8 cellular contexts compared by ENCODE assay signal in the genomic region with DNA sequence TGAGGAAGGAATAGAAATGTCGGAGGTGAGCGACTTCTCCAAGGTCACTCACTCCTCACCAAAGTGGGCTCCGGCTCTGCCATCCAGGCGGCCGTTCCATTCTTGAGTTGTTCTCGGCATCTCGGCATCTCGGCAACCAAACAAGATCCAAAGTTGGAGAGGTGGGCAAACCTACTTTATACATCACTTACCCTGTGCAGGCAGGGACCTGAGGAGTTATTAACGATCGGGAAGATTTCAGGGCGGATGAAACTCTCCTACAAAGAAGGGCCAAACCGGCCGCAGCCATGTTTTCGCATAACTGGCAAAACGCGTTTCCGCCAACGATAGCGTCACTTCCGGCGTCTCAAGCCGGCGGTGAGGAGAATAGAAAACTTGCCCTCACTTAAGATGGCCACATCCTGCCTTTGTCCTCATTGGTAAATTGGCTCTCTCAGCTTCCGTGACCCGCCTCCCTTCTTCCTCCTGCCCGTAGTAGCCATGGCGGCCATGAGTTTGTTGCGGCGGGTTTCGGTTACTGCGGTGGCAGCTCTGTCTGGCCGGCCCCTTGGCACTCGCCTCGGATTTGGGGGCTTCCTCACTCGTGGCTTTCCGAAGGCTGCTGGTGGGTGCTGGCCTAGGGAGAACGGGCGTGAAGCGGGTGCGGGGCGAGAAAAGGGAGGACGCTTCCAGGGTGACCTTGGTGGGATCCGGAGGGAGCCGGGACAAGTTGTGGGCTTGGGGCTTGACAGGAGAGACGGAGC. TPM values are rescaled to one million over a fixed set of nuclear protein-coding genes. Genes with fewer than 3 reads are reported as not detected.
A peak's percentile ranks its signal among the peaks of the same experiment; 100 is the strongest.
DNase-seq lines count a peak whose midpoint lies in the region; ATAC-seq, FAIRE-seq and TF ChIP-seq lines count a peak whose summit lies in the region.

A gene (minus strand): TSS at position 303 of the 743 bp plus-strand sequence. CDS start 14 bp downstream, at position 289.
A gene (plus strand): TSS at position 459 of the 743 bp plus-strand sequence. CDS start 22 bp downstream, at position 481.

- peak within 1 kb of the TSS; percentile 97 for H3K27ac ChIP-seq in keratinocyte (ENCODE audit: control insufficient read depth, insufficient read depth, low read length)

- H3K9ac ChIP-seq in keratinocyte (ENCODE audit: control insufficient read depth, extremely low read depth, insufficient read depth, low read length), result peak within 1 kb of the TSS; percentile 93

- peak; percentile 88 for TF ChIP-seq POLR2A in GM19099 (IDR thresholded peaks at IDR 0.05; ENCODE audit: extremely low read depth, insufficient read length, low read depth)

- TF ChIP-seq CTCF in keratinocyte (optimal IDR thresholded peaks at IDR 0.05 in 1 of 3, IDR thresholded peaks at IDR 0.05 in 1 of 3, conservative IDR thresholded peaks at IDR 0.05 in 1 of 3; ENCODE audit: extremely low read depth in 1 of 3, insufficient read depth in 2 of 3, low read length in 3 of 3), result no peak

- H3K36me3 ChIP-seq in keratinocyte (ENCODE audit: control insufficient read depth in 2 of 2, extremely low read depth in 1 of 2, insufficient read depth in 2 of 2, low read length in 2 of 2), result peaks cover 4 to 23% of the 10 kb centered on the region in 2 experiments

- peak; percentile 97 for ATAC-seq in HG03432 (IDR thresholded peaks at IDR 0.05; ENCODE audit: unreplicated experiment)

- H3K9me3 ChIP-seq in keratinocyte (ENCODE audit: control insufficient read depth, low read depth, low read length), result no peaks in the 10 kb centered on the region

- DNase-seq in AG20443 (ENCODE audit: low spot score), result peak; percentile 97
- peak; percentile 92 for DNase-seq in NCI-H510A (lab: John Stamatoyannopoulos, UW)
- peak; percentile 88 for DNase-seq in activated CD4-positive, alpha-beta T cell treated with anti-CD3 and anti-CD28 coated beads for 1 hour
- DNase-seq in cerebellum (ENCODE audit: low spot score), result peak; percentile 97
- DNase-seq in keratinocyte (ENCODE audit: low read depth, low spot score), result peak; percentile 48
- DNase-seq in stimulated activated CD4-positive, alpha-beta T cell treated with anti-CD3 and anti-CD28 coated beads, Interleukin-15, amount 100 ng/mL, for 1 hour (ENCODE audit: low read depth in 1 of 2, low spot score in 1 of 2), result peak; percentile 74 to 81

- H3K4me2 ChIP-seq in keratinocyte (ENCODE audit: control insufficient read depth, extremely low read depth, insufficient read depth, low read depth, low read length), result peak within 1 kb of the TSS; percentile 91

- no peaks in the 10 kb centered on the region for H3K27me3 ChIP-seq in keratinocyte (ENCODE audit: control insufficient read depth, extremely low read depth, insufficient read depth, low read length)

- H3K9me1 ChIP-seq in keratinocyte (ENCODE audit: control insufficient read depth, extremely low read depth, insufficient read depth, low read length), result no peaks in the 10 kb centered on the region

- peak; percentile 83 for FAIRE-seq in keratinocyte (lab: Jason Lieb, UNC)

- H4K20me1 ChIP-seq in keratinocyte (ENCODE audit: control insufficient read depth, extremely low read depth, insufficient read depth, low read length), result no peaks in the 10 kb centered on the region

- dilution Hi-C loops in keratinocyte (cut with MboI; ENCODE audit: extremely low pct_ligation_motif_present, low sequenced_read_pairs), result no loop called here

- H3K79me2 ChIP-seq in keratinocyte (ENCODE audit: control insufficient read depth, insufficient read depth, low read length), result peaks cover 69% of the 10 kb centered on the region

- H3K4me1 ChIP-seq in keratinocyte (ENCODE audit: control insufficient read depth, extremely low read depth, insufficient read depth, low read length), result peaks cover 3% of the 10 kb centered on the region

- peak within 1 kb of the TSS; percentile 86 to 98 (median 96) for H3K4me3 ChIP-seq in keratinocyte (ENCODE audit: control insufficient read depth in 2 of 3, extremely low read depth in 1 of 3, insufficient read depth in 2 of 3, low read depth in 1 of 3, low read length in 3 of 3)

- peak within 1 kb of the TSS; percentile 100 for H2AFZ ChIP-seq in keratinocyte (ENCODE audit: control insufficient read depth, low read length)

RNA-seq across cellular contexts. Expression of the first gene that starts in this region (rescaled TPM):
- total RNA-seq in cerebellum, result 27.5 TPM
- 39.0 to 80.8 TPM (median 45.1 TPM) in 3 replicates for polyA plus RNA-seq in keratinocyte
- polyA plus RNA-seq in keratinocyte (2011; ENCODE audit: low read depth), result 96.7 TPM
- polyA plus RNA-seq in keratinocyte (2011; cell fraction: cytosol; rRNA removed), result 43.8 and 75.6 TPM in 2 replicates
- 29.0 and 32.0 TPM in 2 replicates for polyA plus RNA-seq in keratinocyte (2011; cell fraction: nucleus; rRNA removed)
- polyA plus RNA-seq in keratinocyte (2012; ENCODE audit: low replicate concordance), result 37.5 and 47.7 TPM in 2 replicates
- 6.9 to 23.6 TPM (median 6.9 TPM) in 3 replicates for polyA minus RNA-seq in keratinocyte
- 20.7 TPM for polyA minus RNA-seq in keratinocyte (2011; cell fraction: cytosol; rRNA and poly(A)+ RNA removed)
- 4.3 and 6.3 TPM in 2 replicates for polyA minus RNA-seq in keratinocyte (2011; cell fraction: nucleus; rRNA and poly(A)+ RNA removed)

RNA-seq across cellular contexts. Expression of the second gene that starts in this region (rescaled TPM):
- 67.6 TPM for total RNA-seq in cerebellum
- polyA plus RNA-seq in keratinocyte, result 28.7 to 70.6 TPM (median 34.5 TPM) in 3 replicates
- polyA plus RNA-seq in keratinocyte (2011; ENCODE audit: low read depth), result 89.5 TPM
- 43.0 and 74.4 TPM in 2 replicates for polyA plus RNA-seq in keratinocyte (2011; cell fraction: cytosol; rRNA removed)
- polyA plus RNA-seq in keratinocyte (2011; cell fraction: nucleus; rRNA removed), result 21.3 and 33.7 TPM in 2 replicates
- polyA plus RNA-seq in keratinocyte (2012; ENCODE audit: low replicate concordance), result 46.8 and 103 TPM in 2 replicates
- polyA minus RNA-seq in keratinocyte, result 5.6 to 10.8 TPM (median 6.0 TPM) in 3 replicates
- 28.6 TPM for polyA minus RNA-seq in keratinocyte (2011; cell fraction: cytosol; rRNA and poly(A)+ RNA removed)
- 4.3 and 5.6 TPM in 2 replicates for polyA minus RNA-seq in keratinocyte (2011; cell fraction: nucleus; rRNA and poly(A)+ RNA removed)

Comparison
In these comparisons a context has a peak if more than half of its experiments do, and no peak if none do; other contexts are left out.
1. Peak in every context shown above with its lines: DNase-seq, ATAC-seq, H3K4me3 ChIP-seq and H3K27ac ChIP-seq.